In genomic region chr9:114626415-114627029, GRCh38 we compare ENCODE assay signal across 18 cellular contexts. TPM values are rescaled to one million over a fixed set of nuclear protein-coding genes. Genes with fewer than 3 reads are reported as not detected.
DNase-seq lines count a peak whose midpoint lies in the region; TF ChIP-seq lines count a peak whose summit lies in the region.
"Had no signal": no experiment of that assay in that cellular context is flagged by ENCODE, and none has a peak within 500 bp of the region (broad histone marks: within the 10 kb centered on the region; RNA-seq: fewer than 3 reads in every experiment).

No MANE protein-coding gene starts in this region.

- no peak overlapping the region for H3K23ac ChIP-seq in mesendoderm (ENCODE audit: low read length)

- H3K4me3 Mint-ChIP-seq in nephron progenitor cell, result no peak overlapping the region
- H3K4me3 Mint-ChIP-seq: CD14-positive monocyte; CD4-positive, alpha-beta memory T cell; GM23338 had no signal

- peaks cover 4% of the 10 kb centered on the region for H3K9me3 Mint-ChIP-seq in nephron progenitor cell
- H3K9me3 Mint-ChIP-seq: CD14-positive monocyte; CD4-positive, alpha-beta memory T cell; GM23338 had no signal

- no peak overlapping the region for H3K4me3 ChIP-seq in mesendoderm (ENCODE audit: low read length)
- H3K4me3 ChIP-seq: A549, BLaER1, GM12878, GM23338 had no signal

- no peaks in the 10 kb centered on the region for H3K79me2 ChIP-seq in mesendoderm (ENCODE audit: control insufficient read depth, insufficient read depth, low read length)

- H3K4me1 ChIP-seq in mesendoderm (ENCODE audit: control insufficient read depth, low read depth, low read length), result no peaks in the 10 kb centered on the region
- H3K4me1 ChIP-seq: BLaER1 had no signal

- no peak overlapping the region for H2BK15ac ChIP-seq in mesendoderm (replicated peaks; ENCODE audit: low read depth)

- H3K4ac ChIP-seq in mesendoderm (ENCODE audit: low read depth, low read length), result no peak overlapping the region

- no peak overlapping the region for H2BK120ac ChIP-seq in mesendoderm (ENCODE audit: low read depth, low read length)

- H2BK5ac ChIP-seq in mesendoderm (ENCODE audit: low read length), result no peak overlapping the region

- H4K5ac ChIP-seq in mesendoderm (ENCODE audit: low read length), result no peak overlapping the region

- H3K18ac ChIP-seq in mesendoderm (ENCODE audit: low read length), result no peak overlapping the region

- H3K27me3 Mint-ChIP-seq in nephron progenitor cell (ENCODE audit: low read depth, poor library complexity), result peaks cover under 1% of the 10 kb centered on the region
- H3K27me3 Mint-ChIP-seq: CD4-positive, alpha-beta memory T cell had no signal

- H4K8ac ChIP-seq in mesendoderm (ENCODE audit: low read depth, low read length), result no peak overlapping the region

- peaks cover 4% of the 10 kb centered on the region for H3K36me3 Mint-ChIP-seq in nephron progenitor cell (ENCODE audit: low read depth)

- no peak overlapping the region for H2AK5ac ChIP-seq in mesendoderm (ENCODE audit: low read length)

- no peaks in the 10 kb centered on the region for H3K79me1 ChIP-seq in mesendoderm (ENCODE audit: low read length)

- no peak overlapping the region for H3K56ac ChIP-seq in mesendoderm (ENCODE audit: low read length)

- no peak overlapping the region for H3K4me2 ChIP-seq in mesendoderm (ENCODE audit: low read length)
- H3K4me2 ChIP-seq: A549, BLaER1, GM23338 had no signal

- H3K4me1 Mint-ChIP-seq in nephron progenitor cell, result peaks cover 6% of the 10 kb centered on the region
- H3K4me1 Mint-ChIP-seq: GM23338 had no signal

- H3K27ac Mint-ChIP-seq in nephron progenitor cell, result peak overlapping the region; percentile 8
- H3K27ac Mint-ChIP-seq: GM23338 had no signal

- no peak overlapping the region for H3K9ac ChIP-seq in mesendoderm (ENCODE audit: low read length)
- H3K9ac ChIP-seq: BLaER1 had no signal

- H3K27ac ChIP-seq in mesendoderm (ENCODE audit: low read depth, low read length), result no peak overlapping the region
- H3K27ac ChIP-seq: 22Rv1, A549, BLaER1, HL-60 had no signal

- no peaks in the 10 kb centered on the region for H3K36me3 ChIP-seq in mesendoderm (ENCODE audit: control insufficient read depth, insufficient read depth, low read length)

- DNase-seq in activated effector memory CD4-positive, alpha-beta T cell treated with anti-CD3 and anti-CD28 coated beads, Interleukin-2, amount 50 U/mL, for 16 hours, result peak; percentile 44
- no peak for DNase-seq in activated effector memory CD4-positive, alpha-beta T cell treated with Interleukin-2 at 50 U/mL for 16 hours
- DNase-seq in foreskin melanocyte (peak; percentile 83), nephron progenitor cell (peak; percentile 12), mesendoderm (no peak), NCI-H187 (lab: John Stamatoyannopoulos, UW) (no peak)
- DNase-seq in activated CD4-positive, CD25-positive, alpha-beta regulatory T cell (lab: John Stamatoyannopoulos, UW), result no peak
- DNase-seq: CD4-positive, alpha-beta memory T cell; DMS79 treated with DMSO at 0.1 percent for 48 hours; HCEC 1CT; IMR-90 had no signal

- WGBS in mesendoderm (ENCODE audit: extremely low coverage, insufficient coverage, low lambda C conversion rate), result no CpG with 5 or more reads among the region's 5 CpGs

- TF ChIP-seq CTCF in nephron progenitor cell (IDR thresholded peaks at IDR 0.05), result no peak

- H3K27me3 ChIP-seq in mesendoderm (ENCODE audit: insufficient read depth, low read length, poor library complexity), result no peaks in the 10 kb centered on the region
- H3K27me3 ChIP-seq: BLaER1 had no signal

RNA-seq across cellular contexts. Expression of gene TMEM268, which starts 15.4 kb away (rescaled TPM):
- polyA plus RNA-seq in mesendoderm (2013, experiment 1 of 2), result 8.0 TPM
- 8.4 TPM for polyA plus RNA-seq in mesendoderm (2013, experiment 2 of 2)

RNA-seq across cellular contexts. Expression of gene TEX53, which starts 31.1 kb away (rescaled TPM):
- not detected for polyA plus RNA-seq in mesendoderm (2013, experiment 1 of 2)
- polyA plus RNA-seq in mesendoderm (2013, experiment 2 of 2), result not detected
- polyA plus RNA-seq: A549; CD14-positive monocyte; CD4-positive, alpha-beta memory T cell; GM12878; GM23338; IMR-90 had no signal

RNA-seq across cellular contexts. Expression of gene ATP6V1G1, which starts 39.0 kb away (rescaled TPM):
- 274 TPM for polyA plus RNA-seq in mesendoderm (2013, experiment 1 of 2)
- polyA plus RNA-seq in mesendoderm (2013, experiment 2 of 2), result 301 TPM

RNA-seq across cellular contexts. Expression of gene TEX48, which starts 55.5 kb away (rescaled TPM):
- polyA plus RNA-seq in mesendoderm (2013, experiment 1 of 2), result not detected
- polyA plus RNA-seq in mesendoderm (2013, experiment 2 of 2), result not detected
- polyA plus RNA-seq: A549, CD14-positive monocyte, GM12878, GM23338, IMR-90 had no signal

Comparison
In these comparisons a context has a peak if more than half of its experiments do, and no peak if none do; other contexts are left out.
1. DNase-seq: peak in activated effector memory CD4-positive, alpha-beta T cell treated with anti-CD3 and anti-CD28 coated beads, Interleukin-2, amount 50 U/mL, for 16 hours (single experiment), foreskin melanocyte (single experiment) and nephron progenitor cell (single experiment); none in activated effector memory CD4-positive, alpha-beta T cell treated with Interleukin-2 at 50 U/mL for 16 hours (single experiment), mesendoderm (single experiment), activated CD4-positive, CD25-positive, alpha-beta regulatory T cell (0 of 4) and NCI-H187 (0 of 2).